ENCODE assay signal across 8 cellular contexts in the genomic region with DNA sequence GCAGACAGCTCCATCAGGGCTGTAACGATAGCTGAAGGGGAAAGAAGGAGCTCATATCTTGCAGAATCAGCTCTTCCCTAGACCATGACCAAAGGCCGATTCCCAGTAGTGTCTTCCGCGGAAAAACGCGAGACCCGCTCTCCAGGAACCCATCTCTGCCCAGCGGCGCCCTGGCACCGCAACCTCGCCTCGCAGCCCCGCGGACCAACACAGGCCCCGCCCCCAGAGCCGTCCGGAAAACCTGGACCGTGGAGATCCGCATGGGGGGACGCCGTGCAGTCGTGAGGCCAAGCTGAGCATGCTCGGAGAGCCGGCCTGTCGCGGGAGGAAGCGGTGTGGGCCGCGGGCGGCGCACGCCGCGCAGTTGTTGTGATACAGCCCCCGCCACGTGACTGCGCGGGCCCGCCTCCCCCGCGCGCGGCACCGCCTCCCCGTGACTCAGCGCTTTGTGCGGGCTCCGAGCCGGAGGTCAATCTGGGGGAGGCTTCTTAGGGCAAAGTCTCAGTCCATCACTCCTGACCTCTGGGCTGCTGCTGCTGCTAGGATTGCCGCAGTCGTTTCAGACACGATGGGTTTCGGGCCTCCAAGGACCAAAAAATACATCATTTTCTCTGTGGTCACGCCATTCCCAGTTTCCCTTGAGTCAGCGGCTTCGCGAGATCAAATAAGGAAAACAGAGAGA. TPM values are rescaled to one million over a fixed set of nuclear protein-coding genes. Genes with fewer than 3 reads are reported as not detected.
DNase-seq lines count a peak whose midpoint lies in the region; ATAC-seq and TF ChIP-seq lines count a peak whose summit lies in the region.

No MANE protein-coding gene starts in this region.

- 2% methylated on average over 57 of the region's 57 CpGs for WGBS in liver

- H3K4me3 ChIP-seq in liver (ENCODE audit: low read depth in 1 of 3, low read length in 3 of 3) = peak overlapping the region; percentile 63 to 92 (median 86)

- H3K27ac ChIP-seq in liver (ENCODE audit: low read depth in 1 of 2, low read length in 2 of 2) = peak overlapping the region; percentile 87 to 94

- H3K9ac ChIP-seq in liver (ENCODE audit: low read depth in 1 of 2, low read length in 2 of 2) = peak overlapping the region; percentile 81 to 96

- DNase-seq in C1 segment of cervical spinal cord (lab: John Stamatoyannopoulos, UW) (peak; percentile 76 to 98 (median 96)), NCI-H69 (lab: John Stamatoyannopoulos, UW) (peak; percentile 99), dermis blood vessel endothelial cell (peak; percentile 98)
- peak; percentile 83 to 90 for DNase-seq in activated CD4-positive, alpha-beta T cell treated with anti-CD3 and anti-CD28 coated beads, Interleukin-2, amount 50 U/mL, for 24 hours (ENCODE audit: low read depth in 1 of 2, low spot score in 1 of 2)
- DNase-seq in stimulated activated CD4-positive, alpha-beta T cell treated with anti-CD3 and anti-CD28 coated beads, Interleukin-4, amount 100 ng/mL, for 1 hour = peak; percentile 93

- peaks cover 0 to 2% (median 0%) of the 10 kb centered on the region in 4 donors for H3K36me3 ChIP-seq in liver (ENCODE audit: control insufficient read depth in 4 of 4, insufficient read depth in 3 of 4, low read depth in 1 of 4, low read length in 3 of 4)

- no peaks in the 10 kb centered on the region for H3K27me3 ChIP-seq in liver (ENCODE audit: control insufficient read depth in 4 of 4, insufficient read depth in 4 of 4, low read length in 3 of 4)

- TF ChIP-seq RAD21 in liver (IDR thresholded peaks at IDR 0.05) = peak; percentile 64 to 73

- peaks cover 6 to 32% (median 12%) of the 10 kb centered on the region in 4 donors for H3K4me1 ChIP-seq in liver (ENCODE audit: control insufficient read depth in 4 of 4, insufficient read depth in 4 of 4, low read length in 3 of 4)

- no peak for TF ChIP-seq CTCF in liver (IDR thresholded peaks at IDR 0.05; ENCODE audit: low read depth, low read length, missing input control)

- H3K9me3 ChIP-seq in liver (ENCODE audit: control insufficient read depth in 4 of 4, low read length in 3 of 4) = no peaks in the 10 kb centered on the region

- ATAC-seq in GM19351 (IDR thresholded peaks at IDR 0.05; ENCODE audit: unreplicated experiment) = peak; percentile 72
- ATAC-seq in HG03520 (IDR thresholded peaks at IDR 0.05; ENCODE audit: unreplicated experiment) = peak; percentile 83

TF ChIP-seq in liver, 16 proteins besides CTCF, POLR2A, EP300 and RAD21:
- TF ChIP-seq FOXA1 (IDR thresholded peaks at IDR 0.05) (peak; percentile 32), NR2F2 (IDR thresholded peaks at IDR 0.05) (peak; percentile 90), RXRA (IDR thresholded peaks at IDR 0.05) (peak; percentile 85 to 96), SP1 (IDR thresholded peaks at IDR 0.05) (peak; percentile 95), FOXA2 (IDR thresholded peaks at IDR 0.05) (no peak), MAX (IDR thresholded peaks at IDR 0.05) (peak; percentile 71), HNF4G (IDR thresholded peaks at IDR 0.05) (peak; percentile 99), JUND (IDR thresholded peaks at IDR 0.05) (peak; percentile 84 to 90), ATF3 (IDR thresholded peaks at IDR 0.05) (peak; percentile 48), EGR1 (IDR thresholded peaks at IDR 0.05; ENCODE audit: low read depth in 2 of 2) (peak; percentile 78 to 83), YY1 (IDR thresholded peaks at IDR 0.05) (peak; percentile 85), GABPA (IDR thresholded peaks at IDR 0.05 in 1 of 2, conservative IDR thresholded peaks at IDR 0.05 in 1 of 2) (peak in 1 of 2 donors; percentile 68), TAF1 (conservative IDR thresholded peaks at IDR 0.05) (peak; percentile 62), HNF4A (conservative IDR thresholded peaks at IDR 0.05) (peak; percentile 97 to 99)
- TF ChIP-seq, protein P1, sequence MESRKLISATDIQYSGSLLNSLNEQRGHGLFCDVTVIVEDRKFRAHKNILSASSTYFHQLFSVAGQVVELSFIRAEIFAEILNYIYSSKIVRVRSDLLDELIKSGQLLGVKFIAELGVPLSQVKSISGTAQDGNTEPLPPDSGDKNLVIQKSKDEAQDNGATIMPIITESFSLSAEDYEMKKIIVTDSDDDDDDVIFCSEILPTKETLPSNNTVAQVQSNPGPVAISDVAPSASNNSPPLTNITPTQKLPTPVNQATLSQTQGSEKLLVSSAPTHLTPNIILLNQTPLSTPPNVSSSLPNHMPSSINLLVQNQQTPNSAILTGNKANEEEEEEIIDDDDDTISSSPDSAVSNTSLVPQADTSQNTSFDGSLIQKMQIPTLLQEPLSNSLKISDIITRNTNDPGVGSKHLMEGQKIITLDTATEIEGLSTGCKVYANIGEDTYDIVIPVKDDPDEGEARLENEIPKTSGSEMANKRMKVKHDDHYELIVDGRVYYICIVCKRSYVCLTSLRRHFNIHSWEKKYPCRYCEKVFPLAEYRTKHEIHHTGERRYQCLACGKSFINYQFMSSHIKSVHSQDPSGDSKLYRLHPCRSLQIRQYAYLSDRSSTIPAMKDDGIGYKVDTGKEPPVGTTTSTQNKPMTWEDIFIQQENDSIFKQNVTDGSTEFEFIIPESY (IDR thresholded peaks at IDR 0.05) = peak; percentile 58
- TF ChIP-seq, protein P2, sequence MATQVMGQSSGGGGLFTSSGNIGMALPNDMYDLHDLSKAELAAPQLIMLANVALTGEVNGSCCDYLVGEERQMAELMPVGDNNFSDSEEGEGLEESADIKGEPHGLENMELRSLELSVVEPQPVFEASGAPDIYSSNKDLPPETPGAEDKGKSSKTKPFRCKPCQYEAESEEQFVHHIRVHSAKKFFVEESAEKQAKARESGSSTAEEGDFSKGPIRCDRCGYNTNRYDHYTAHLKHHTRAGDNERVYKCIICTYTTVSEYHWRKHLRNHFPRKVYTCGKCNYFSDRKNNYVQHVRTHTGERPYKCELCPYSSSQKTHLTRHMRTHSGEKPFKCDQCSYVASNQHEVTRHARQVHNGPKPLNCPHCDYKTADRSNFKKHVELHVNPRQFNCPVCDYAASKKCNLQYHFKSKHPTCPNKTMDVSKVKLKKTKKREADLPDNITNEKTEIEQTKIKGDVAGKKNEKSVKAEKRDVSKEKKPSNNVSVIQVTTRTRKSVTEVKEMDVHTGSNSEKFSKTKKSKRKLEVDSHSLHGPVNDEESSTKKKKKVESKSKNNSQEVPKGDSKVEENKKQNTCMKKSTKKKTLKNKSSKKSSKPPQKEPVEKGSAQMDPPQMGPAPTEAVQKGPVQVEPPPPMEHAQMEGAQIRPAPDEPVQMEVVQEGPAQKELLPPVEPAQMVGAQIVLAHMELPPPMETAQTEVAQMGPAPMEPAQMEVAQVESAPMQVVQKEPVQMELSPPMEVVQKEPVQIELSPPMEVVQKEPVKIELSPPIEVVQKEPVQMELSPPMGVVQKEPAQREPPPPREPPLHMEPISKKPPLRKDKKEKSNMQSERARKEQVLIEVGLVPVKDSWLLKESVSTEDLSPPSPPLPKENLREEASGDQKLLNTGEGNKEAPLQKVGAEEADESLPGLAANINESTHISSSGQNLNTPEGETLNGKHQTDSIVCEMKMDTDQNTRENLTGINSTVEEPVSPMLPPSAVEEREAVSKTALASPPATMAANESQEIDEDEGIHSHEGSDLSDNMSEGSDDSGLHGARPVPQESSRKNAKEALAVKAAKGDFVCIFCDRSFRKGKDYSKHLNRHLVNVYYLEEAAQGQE (IDR thresholded peaks at IDR 0.05) = peak; percentile 72

RNA-seq across cellular contexts. Expression of gene GCLC, which starts 3.1 kb away (rescaled TPM):
- 30.1 and 33.4 TPM in 2 replicates for total RNA-seq in dermis blood vessel endothelial cell
- total RNA-seq in liver = 100 to 1,000 TPM; 115 to 135 TPM
- polyA plus RNA-seq in liver = 10 to 100 TPM; 28.6 to 44.5 TPM

Comparison
In these comparisons a context has a peak if more than half of its experiments do, and no peak if none do; other contexts are left out.
1. Peak in every context shown above with its lines: DNase-seq, ATAC-seq, H3K4me3 ChIP-seq and H3K27ac ChIP-seq.